ENCODE assay signal across 2 cellular contexts in genomic region chr20:32559753-32560380, GRCh38.
A peak's percentile ranks its signal among the peaks of the same experiment; 100 is the strongest.
TF ChIP-seq lines count a peak whose summit lies in the region.

No MANE protein-coding gene starts in this region.

TF ChIP-seq in IMR-90, 13 proteins besides CTCF, POLR2A, EP300 and RAD21:
- TF ChIP-seq MAZ (IDR thresholded peaks at IDR 0.05; ENCODE audit: borderline replicate concordance, low read depth, low read length), result no peak
- TF ChIP-seq MAFK (IDR thresholded peaks at IDR 0.05; ENCODE audit: low read depth, low read length), result no peak
- TF ChIP-seq SMC3 (IDR thresholded peaks at IDR 0.05; ENCODE audit: low read depth, low read length), result no peak
TF ChIP-seq in IMR-90: peak in this region for 0.

TF ChIP-seq in GM12878, 131 proteins besides CTCF, POLR2A, EP300 and RAD21:
- TF ChIP-seq PAX8 (IDR thresholded peaks at IDR 0.05), result no peak
- no peak for TF ChIP-seq CEBPB (IDR thresholded peaks at IDR 0.05; ENCODE audit: borderline replicate concordance in 1 of 2, low read depth in 2 of 2, low read length in 2 of 2)
- TF ChIP-seq CEBPZ (IDR thresholded peaks at IDR 0.05; ENCODE audit: low read depth, low read length), result no peak
- TF ChIP-seq MEF2B (IDR thresholded peaks at IDR 0.05; ENCODE audit: partially characterized antibody, poor library complexity, severe bottlenecking), result peak; percentile 45
- no peak for TF ChIP-seq GABPA (IDR thresholded peaks at IDR 0.05; ENCODE audit: low read depth)
- TF ChIP-seq GATAD2B (conservative IDR thresholded peaks at IDR 0.05; ENCODE audit: low read depth), result no peak
- TF ChIP-seq BCL11A (IDR thresholded peaks at IDR 0.05; ENCODE audit: low read depth, low read length), result no peak
- TF ChIP-seq ZBTB4 (CRISPR knock-in tag; IDR thresholded peaks at IDR 0.05), result no peak
- 0 out of 2 replicates have a peak, but pooled peaks have one; percentile 50 for TF ChIP-seq DPF2 (IDR thresholded peaks at IDR 0.05)
- no peak for TF ChIP-seq CREM (IDR thresholded peaks at IDR 0.05; ENCODE audit: low read depth)
- no peak for TF ChIP-seq E4F1 (IDR thresholded peaks at IDR 0.05; ENCODE audit: borderline replicate concordance, partially characterized antibody)
TF ChIP-seq in GM12878: peak in this region for 2.
